22 cellular contexts compared by ENCODE assay signal in genomic region chr2:4020153-4020552, GRCh38.
DNase-seq lines count a peak whose midpoint lies in the region; ATAC-seq, FAIRE-seq and TF ChIP-seq lines count a peak whose summit lies in the region.
"Had no signal": no experiment of that assay in that cellular context is flagged by ENCODE, and none has a peak within 500 bp of the region (broad histone marks: within the 10 kb centered on the region; RNA-seq: fewer than 3 reads in every experiment).

No MANE protein-coding gene starts in this region.

- FAIRE-seq in K562 (lab: Jason Lieb, UNC), result no peak
- FAIRE-seq: G401.6 had no signal

- in situ Hi-C loops in K562 (cut with MboI), result no loop called here

- intact Hi-C loops in K562 (cut with micrococcal nuclease), result no loop called here

- H3K27ac ChIP-seq in K562 (ENCODE audit: extremely low read depth, low read depth, low read length) (no peak overlapping the region), Karpas-422 (ENCODE audit: low read length) (no peak overlapping the region)
- H3K27ac ChIP-seq: RWPE1, skin epidermis had no signal

- no peak for TF ChIP-seq POLR2A in K562 (conservative IDR thresholded peaks at IDR 0.05)

- H4K20me1 ChIP-seq in K562 (replicated peaks; ENCODE audit: control insufficient read depth, insufficient read depth, low read length) (no peaks in the 10 kb centered on the region), Karpas-422 (ENCODE audit: insufficient read depth, low read depth, low read length) (no peaks in the 10 kb centered on the region)

- POLR2A ChIA-PET in K562 (lab: Yijun Ruan, JAX), result no interaction called here

- H3K27me3 ChIP-seq in K562 (ENCODE audit: control insufficient read depth in 2 of 2, insufficient read depth in 2 of 2, low read length in 2 of 2), result no peaks in the 10 kb centered on the region
- H3K27me3 ChIP-seq in Karpas-422 (ENCODE audit: low read length), result no peaks in the 10 kb centered on the region

- H3K4me1 ChIP-seq in K562 (replicated peaks in 1 of 2; ENCODE audit: control insufficient read depth in 2 of 2, insufficient read depth in 2 of 2, low read length in 2 of 2) (no peaks in the 10 kb centered on the region), Karpas-422 (ENCODE audit: low read length) (no peaks in the 10 kb centered on the region)
- H3K4me1 ChIP-seq: Caco-2 had no signal

- H3K4me2 ChIP-seq in K562 (ENCODE audit: insufficient read depth, low read length) (no peak overlapping the region), Karpas-422 (ENCODE audit: low read depth, low read length, poor library complexity, severe bottlenecking) (no peak overlapping the region)

- CTCF ChIA-PET in K562 (lab: Yijun Ruan, JAX; ENCODE audit: low intra/inter-chr PET ratio), result no interaction called here

- WGBS in K562 (ENCODE audit: insufficient coverage, low coverage, missing lambda C conversion rate), result 0% methylated on average over 5 of the region's 5 CpGs

- H3K36me3 ChIP-seq in K562 (ENCODE audit: control insufficient read depth, insufficient read depth, low read length), result no peaks in the 10 kb centered on the region
- H3K36me3 ChIP-seq in Karpas-422 (ENCODE audit: insufficient read depth, low read length), result no peaks in the 10 kb centered on the region

- no peaks in the 10 kb centered on the region for H3K79me2 ChIP-seq in K562 (ENCODE audit: control insufficient read depth, insufficient read depth, low read length)
- no peaks in the 10 kb centered on the region for H3K79me2 ChIP-seq in Karpas-422 (ENCODE audit: low read length)

- no TSS peak for BruUV-seq in K562 (replicated peaks; lab: Mats Ljungman, UMichigan)

- H3K9ac ChIP-seq in K562 (ENCODE audit: insufficient read depth in 1 of 2, low read depth in 2 of 2, low read length in 2 of 2) (no peak overlapping the region), Karpas-422 (ENCODE audit: low read length) (no peak overlapping the region)

- TF ChIP-seq CTCF in K562 (IDR thresholded peaks at IDR 0.05 in 2 of 3, conservative IDR thresholded peaks at IDR 0.05 in 1 of 3; ENCODE audit: insufficient read depth in 2 of 3, low read depth in 1 of 3, low read length in 3 of 3), result no peak

- no peak for TF ChIP-seq RAD21 in K562 (CRISPR knock-in tag; conservative IDR thresholded peaks at IDR 0.05 in 1 of 2, IDR thresholded peaks at IDR 0.05 in 1 of 2)

- H2AFZ ChIP-seq in K562 (ENCODE audit: low read depth, low read length) (no peak overlapping the region), Karpas-422 (ENCODE audit: low read length) (no peak overlapping the region)

- H3K9me2 ChIP-seq in Karpas-422 (replicated peaks; ENCODE audit: insufficient read depth, low read length), result no peaks in the 10 kb centered on the region

- H3K4me3 ChIP-seq in K562, result no peak overlapping the region
- H3K4me3 ChIP-seq in Karpas-422 (ENCODE audit: low read length), result no peak overlapping the region
- H3K4me3 ChIP-seq: skin epidermis had no signal

- TF ChIP-seq EP300 in K562 (IDR thresholded peaks at IDR 0.05; ENCODE audit: low read length), result no peak

- H3K9me1 ChIP-seq in K562 (ENCODE audit: control insufficient read depth, insufficient read depth, low read length), result no peaks in the 10 kb centered on the region

- DNase-seq in DMS53 treated with DMSO at 0.1 percent for 48 hours (lab: John Stamatoyannopoulos, UW; ENCODE audit: unreplicated experiment) (peak; percentile 66), NCI-H1417 (lab: John Stamatoyannopoulos, UW) (peak; percentile 66 to 83 (median 73)), NCI-H510A (lab: John Stamatoyannopoulos, UW) (peak; percentile 66), K562 (ENCODE audit: extremely low read depth in 1 of 4, low spot score in 3 of 4) (no peak), NCI-H446 treated with DMSO at 0.1 percent for 48 hours (lab: John Stamatoyannopoulos, UW) (no peak), Karpas-422 (no peak), kidney tubule cell (ENCODE audit: low spot score) (no peak), AG20443 (ENCODE audit: low spot score) (no peak)
- DNase-seq: activated CD4-positive, CD25-positive, alpha-beta regulatory T cell treated with anti-CD3 and anti-CD28 coated beads, Interleukin-2, amount 50 U/mL, for 72 hours; activated CD8-positive, alpha-beta memory T cell treated with anti-CD3 and anti-CD28 coated beads for 24 hours; activated T-cell treated with anti-CD3 and anti-CD28 coated beads, Interleukin-2, amount 50 U/mL, for 48 hours; Caco-2; effector memory CD8-positive, alpha-beta T cell; H7; left colon; nephron progenitor cell; stimulated activated CD4-positive, alpha-beta T cell treated with anti-CD3 and anti-CD28 coated beads, Interleukin-2, amount 100 ng/mL, for 48 hours; stimulated activated naive CD8-positive, alpha-beta T cell treated with anti-CD3 and anti-CD28 coated beads, Interleukin-15, amount 100 ng/mL, for 72 hours; trophoblast cell had no signal

- H3K9me3 ChIP-seq in K562 (replicated peaks; ENCODE audit: control insufficient read depth, insufficient read depth, low read depth, low read length) (no peaks in the 10 kb centered on the region; the same call in 1 of the 2 replicates), Karpas-422 (ENCODE audit: low read length) (no peaks in the 10 kb centered on the region)

- no peak for ATAC-seq in K562
- ATAC-seq: effector memory CD8-positive, alpha-beta T cell; left colon; stimulated activated naive CD8-positive, alpha-beta T cell treated with anti-CD3 and anti-CD28 coated beads, Interleukin-15, amount 100 ng/mL, for 72 hours had no signal

TF ChIP-seq in K562, 482 proteins besides CTCF, POLR2A, EP300 and RAD21:
- no peak for TF ChIP-seq ZBTB1 (CRISPR knock-in tag; IDR thresholded peaks at IDR 0.05; ENCODE audit: borderline replicate concordance, low read depth)
- TF ChIP-seq NR4A1 (CRISPR knock-in tag; IDR thresholded peaks at IDR 0.05), result peak; percentile 63; the same call in 1 of the 2 replicates
- no peak for TF ChIP-seq NR4A1 (tag; IDR thresholded peaks at IDR 0.05)

Comparison
In these comparisons a context has a peak if more than half of its experiments do, and no peak if none do; other contexts are left out.
1. DNase-seq: peak in DMS53 treated with DMSO at 0.1 percent for 48 hours (single experiment), NCI-H1417 (3 of 3) and NCI-H510A (single experiment); none in K562 (0 of 4), NCI-H446 treated with DMSO at 0.1 percent for 48 hours (single experiment), Karpas-422 (single experiment), kidney tubule cell (single experiment) and AG20443 (single experiment).